22 cellular contexts compared by ENCODE assay signal in the genomic region with DNA sequence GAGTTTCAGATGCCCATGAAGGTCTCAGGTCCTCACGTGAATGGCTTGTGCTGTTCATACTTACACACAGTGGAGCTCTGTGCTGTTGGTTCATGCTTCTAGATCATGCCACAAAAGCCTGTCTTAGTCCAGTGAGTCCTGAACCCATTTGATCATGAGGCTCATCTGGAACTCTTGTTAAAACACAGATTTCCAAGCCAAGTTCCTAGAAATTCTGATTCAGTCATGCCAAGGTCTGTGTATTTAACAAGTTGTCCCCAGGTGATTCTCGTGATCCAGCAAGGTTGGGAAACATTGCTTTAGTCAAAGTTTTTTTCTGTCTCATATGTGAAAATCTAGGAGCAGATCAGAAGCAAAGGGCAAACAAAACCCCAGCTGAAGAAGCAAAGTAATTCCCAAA.
"Had no signal": no experiment of that assay in that cellular context is flagged by ENCODE, and none has a peak within 500 bp of the region (broad histone marks: within the 10 kb centered on the region; RNA-seq: fewer than 3 reads in every experiment).

No MANE protein-coding gene starts in this region.

- H3K4me3 ChIP-seq: MG63, SJSA1, SK-N-MC had no signal

- H3K4me1 ChIP-seq: SJSA1 had no signal

- H3K27me3 ChIP-seq: MG63, SJSA1 had no signal

- H3K36me3 ChIP-seq: MG63, SJSA1 had no signal

- DNase-seq: KBM-7, MG63, NCI-H1092, NCI-H1105 treated with DMSO at 0.1 percent for 48 hours, NCI-H1417 treated with DMSO at 0.1 percent for 48 hours, NCI-H146, NCI-H1694 treated with DMSO at 0.1 percent for 48 hours, NCI-H1930, NCI-H2081, NCI-H2107, NCI-H226, NCI-H446, NCI-H510A, NCI-H524 treated with DMSO at 0.1 percent for 48 hours, NCI-H69, NCI-H774, Right ventricle myocardium superior, RPMI8226, SIG-M5 had no signal

- H3K27ac ChIP-seq: HL-60, SJSA1, SK-N-MC had no signal

- H3K9me3 ChIP-seq: MG63, SJSA1 had no signal
